1 cellular context compared by ENCODE assay signal in the genomic region with DNA sequence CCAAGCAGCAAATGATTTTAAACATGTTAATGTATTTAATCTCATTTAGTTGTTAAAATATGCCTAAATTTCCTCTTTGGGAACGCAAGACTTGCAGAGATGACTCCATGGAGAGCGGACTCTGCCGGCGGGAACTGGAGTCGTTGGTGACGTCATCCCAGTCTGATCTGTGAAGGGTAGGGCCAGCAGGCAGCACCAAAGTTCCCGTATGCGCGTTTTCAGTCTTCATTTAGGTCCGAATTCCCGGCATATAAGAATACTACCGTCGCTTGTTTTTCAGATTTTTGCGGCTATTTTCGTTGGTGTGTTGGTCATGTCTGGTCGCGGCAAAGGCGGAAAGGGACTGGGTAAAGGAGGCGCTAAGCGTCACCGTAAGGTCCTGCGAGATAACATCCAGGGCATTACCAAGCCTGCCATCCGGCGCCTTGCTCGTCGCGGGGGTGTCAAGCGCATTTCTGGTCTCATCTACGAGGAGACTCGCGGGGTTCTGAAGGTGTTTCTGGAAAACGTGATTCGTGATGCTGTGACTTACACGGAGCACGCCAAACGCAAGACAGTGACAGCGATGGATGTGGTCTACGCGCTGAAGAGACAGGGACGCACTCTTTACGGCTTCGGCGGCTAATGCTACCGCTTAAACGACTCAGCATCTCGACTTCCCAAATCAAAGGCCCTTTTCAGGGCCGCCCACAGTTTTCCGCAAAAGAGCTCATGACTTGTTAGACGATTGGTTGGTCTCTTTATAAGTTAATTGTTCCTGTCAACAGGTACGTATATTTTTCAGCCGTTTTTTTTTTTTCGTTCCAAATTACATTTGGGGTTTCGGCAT.
TF ChIP-seq lines count a peak whose summit lies in the region.

No MANE protein-coding gene starts in this region.

TF ChIP-seq in HepG2, 621 proteins besides CTCF, POLR2A, EP300 and RAD21 (continued from another document and continues in another):
- TF ChIP-seq MED8 (CRISPR knock-in tag; IDR thresholded peaks at IDR 0.05; ENCODE audit: insufficient replicate concordance) (peak; percentile 99), ZNF713 (CRISPR knock-in tag; IDR thresholded peaks at IDR 0.05) (no peak), ZNF296 (CRISPR knock-in tag; conservative IDR thresholded peaks at IDR 0.05) (peak; percentile 56), RNF2 (conservative IDR thresholded peaks at IDR 0.05; ENCODE audit: low read depth) (no peak; the same call in 1 of the 2 replicates), FOXJ3 (CRISPR knock-in tag; IDR thresholded peaks at IDR 0.05; ENCODE audit: borderline replicate concordance) (peak; percentile 63; the same call in 1 of the 2 replicates), CEBPG (CRISPR knock-in tag; IDR thresholded peaks at IDR 0.05) (peak; percentile 57; the same call in 1 of the 2 replicates), SALL1 (CRISPR knock-in tag; IDR thresholded peaks at IDR 0.05) (peak; percentile 86), ZNF7 (CRISPR knock-in tag; IDR thresholded peaks at IDR 0.05) (peak; percentile 23; the same call in 1 of the 2 replicates), KDM5B (CRISPR knock-in tag; IDR thresholded peaks at IDR 0.05; ENCODE audit: borderline replicate concordance) (peak; percentile 88; the same call in 1 of the 2 replicates), ZNF598 (CRISPR knock-in tag; IDR thresholded peaks at IDR 0.05; ENCODE audit: borderline replicate concordance) (0 out of 2 replicates have a peak, but pooled peaks have one; percentile 36), ZNF24 (IDR thresholded peaks at IDR 0.05) (no peak), TARDBP (CRISPR knock-in tag; IDR thresholded peaks at IDR 0.05) (no peak; the same call in 1 of the 2 replicates), RFXANK (CRISPR knock-in tag; IDR thresholded peaks at IDR 0.05) (no peak), HIC2 (CRISPR knock-in tag; IDR thresholded peaks at IDR 0.05; ENCODE audit: low read depth) (0 out of 2 replicates have a peak, but pooled peaks have one; percentile 34), ZNF432 (CRISPR knock-in tag; IDR thresholded peaks at IDR 0.05; ENCODE audit: borderline replicate concordance) (no peak), TCF7L2 (IDR thresholded peaks at IDR 0.05; ENCODE audit: low read depth, low read length) (no peak), ZNF570 (CRISPR knock-in tag; IDR thresholded peaks at IDR 0.05; ENCODE audit: borderline replicate concordance) (peak; percentile 28; the same call in 1 of the 2 replicates), ZNF569 (CRISPR knock-in tag; IDR thresholded peaks at IDR 0.05; ENCODE audit: borderline replicate concordance) (0 out of 2 replicates have a peak, but pooled peaks have one; percentile 49), MAFG (CRISPR knock-in tag; IDR thresholded peaks at IDR 0.05) (no peak; the same call in 1 of the 2 replicates), ZBTB44 (CRISPR knock-in tag; IDR thresholded peaks at IDR 0.05) (0 out of 2 replicates have a peak, but pooled peaks have one; percentile 16), HNF4A (CRISPR knock-in tag; IDR thresholded peaks at IDR 0.05) (0 out of 2 replicates have a peak, but pooled peaks have one; percentile 17), HDAC2 (CRISPR knock-in tag; IDR thresholded peaks at IDR 0.05) (peak; percentile 77; the same call in 1 of the 2 replicates), ZNF383 (CRISPR knock-in tag; IDR thresholded peaks at IDR 0.05; ENCODE audit: borderline replicate concordance) (no peak), EHMT2 (IDR thresholded peaks at IDR 0.05; ENCODE audit: borderline replicate concordance, low read depth, low read length) (no peak; the same call in 1 of the 2 replicates), KMT2A (CRISPR knock-in tag; IDR thresholded peaks at IDR 0.05) (peak; percentile 25; the same call in 1 of the 2 replicates), ZNF597 (CRISPR knock-in tag; IDR thresholded peaks at IDR 0.05) (no peak), ZNF775 (CRISPR knock-in tag; IDR thresholded peaks at IDR 0.05; ENCODE audit: borderline replicate concordance) (no peak), BCL6 (CRISPR knock-in tag; IDR thresholded peaks at IDR 0.05) (no peak; the same call in 1 of the 2 replicates), FLYWCH1 (CRISPR knock-in tag; IDR thresholded peaks at IDR 0.05) (no peak), ZNF879 (CRISPR knock-in tag; IDR thresholded peaks at IDR 0.05) (no peak; the same call in 1 of the 2 replicates), ZNF367 (CRISPR knock-in tag; IDR thresholded peaks at IDR 0.05; ENCODE audit: borderline replicate concordance) (peak; percentile 76; the same call in 1 of the 2 replicates), MBNL3 (CRISPR knock-in tag; conservative IDR thresholded peaks at IDR 0.05) (no peak), ZNF746 (CRISPR knock-in tag; IDR thresholded peaks at IDR 0.05) (peak; percentile 84; the same call in 1 of the 2 replicates), SOX5 (CRISPR knock-in tag; IDR thresholded peaks at IDR 0.05; ENCODE audit: borderline replicate concordance) (peak; percentile 61; the same call in 1 of the 2 replicates), MIER3 (CRISPR knock-in tag; IDR thresholded peaks at IDR 0.05; ENCODE audit: borderline replicate concordance) (peak; percentile 77; the same call in 1 of the 2 replicates), SETDB1 (CRISPR knock-in tag; IDR thresholded peaks at IDR 0.05; ENCODE audit: borderline replicate concordance) (no peak), KDM4B (CRISPR knock-in tag; IDR thresholded peaks at IDR 0.05) (no peak), TBP (CRISPR knock-in tag; IDR thresholded peaks at IDR 0.05) (no peak), ZSCAN5A (CRISPR knock-in tag; IDR thresholded peaks at IDR 0.05; ENCODE audit: borderline replicate concordance) (no peak), SIN3B (IDR thresholded peaks at IDR 0.05; ENCODE audit: low read length) (peak; percentile 67), ZC3H13 (CRISPR knock-in tag; IDR thresholded peaks at IDR 0.05) (peak; percentile 94)
- TF ChIP-seq, protein P1, sequence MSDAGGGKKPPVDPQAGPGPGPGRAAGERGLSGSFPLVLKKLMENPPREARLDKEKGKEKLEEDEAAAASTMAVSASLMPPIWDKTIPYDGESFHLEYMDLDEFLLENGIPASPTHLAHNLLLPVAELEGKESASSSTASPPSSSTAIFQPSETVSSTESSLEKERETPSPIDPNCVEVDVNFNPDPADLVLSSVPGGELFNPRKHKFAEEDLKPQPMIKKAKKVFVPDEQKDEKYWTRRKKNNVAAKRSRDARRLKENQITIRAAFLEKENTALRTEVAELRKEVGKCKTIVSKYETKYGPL (CRISPR knock-in tag; IDR thresholded peaks at IDR 0.05) = peak; percentile 69; the same call in 1 of the 2 replicates
- TF ChIP-seq, protein P2, sequence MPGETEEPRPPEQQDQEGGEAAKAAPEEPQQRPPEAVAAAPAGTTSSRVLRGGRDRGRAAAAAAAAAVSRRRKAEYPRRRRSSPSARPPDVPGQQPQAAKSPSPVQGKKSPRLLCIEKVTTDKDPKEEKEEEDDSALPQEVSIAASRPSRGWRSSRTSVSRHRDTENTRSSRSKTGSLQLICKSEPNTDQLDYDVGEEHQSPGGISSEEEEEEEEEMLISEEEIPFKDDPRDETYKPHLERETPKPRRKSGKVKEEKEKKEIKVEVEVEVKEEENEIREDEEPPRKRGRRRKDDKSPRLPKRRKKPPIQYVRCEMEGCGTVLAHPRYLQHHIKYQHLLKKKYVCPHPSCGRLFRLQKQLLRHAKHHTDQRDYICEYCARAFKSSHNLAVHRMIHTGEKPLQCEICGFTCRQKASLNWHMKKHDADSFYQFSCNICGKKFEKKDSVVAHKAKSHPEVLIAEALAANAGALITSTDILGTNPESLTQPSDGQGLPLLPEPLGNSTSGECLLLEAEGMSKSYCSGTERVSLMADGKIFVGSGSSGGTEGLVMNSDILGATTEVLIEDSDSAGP (CRISPR knock-in tag; IDR thresholded peaks at IDR 0.05; ENCODE audit: borderline replicate concordance) = peak; percentile 82
- TF ChIP-seq, protein P3, sequence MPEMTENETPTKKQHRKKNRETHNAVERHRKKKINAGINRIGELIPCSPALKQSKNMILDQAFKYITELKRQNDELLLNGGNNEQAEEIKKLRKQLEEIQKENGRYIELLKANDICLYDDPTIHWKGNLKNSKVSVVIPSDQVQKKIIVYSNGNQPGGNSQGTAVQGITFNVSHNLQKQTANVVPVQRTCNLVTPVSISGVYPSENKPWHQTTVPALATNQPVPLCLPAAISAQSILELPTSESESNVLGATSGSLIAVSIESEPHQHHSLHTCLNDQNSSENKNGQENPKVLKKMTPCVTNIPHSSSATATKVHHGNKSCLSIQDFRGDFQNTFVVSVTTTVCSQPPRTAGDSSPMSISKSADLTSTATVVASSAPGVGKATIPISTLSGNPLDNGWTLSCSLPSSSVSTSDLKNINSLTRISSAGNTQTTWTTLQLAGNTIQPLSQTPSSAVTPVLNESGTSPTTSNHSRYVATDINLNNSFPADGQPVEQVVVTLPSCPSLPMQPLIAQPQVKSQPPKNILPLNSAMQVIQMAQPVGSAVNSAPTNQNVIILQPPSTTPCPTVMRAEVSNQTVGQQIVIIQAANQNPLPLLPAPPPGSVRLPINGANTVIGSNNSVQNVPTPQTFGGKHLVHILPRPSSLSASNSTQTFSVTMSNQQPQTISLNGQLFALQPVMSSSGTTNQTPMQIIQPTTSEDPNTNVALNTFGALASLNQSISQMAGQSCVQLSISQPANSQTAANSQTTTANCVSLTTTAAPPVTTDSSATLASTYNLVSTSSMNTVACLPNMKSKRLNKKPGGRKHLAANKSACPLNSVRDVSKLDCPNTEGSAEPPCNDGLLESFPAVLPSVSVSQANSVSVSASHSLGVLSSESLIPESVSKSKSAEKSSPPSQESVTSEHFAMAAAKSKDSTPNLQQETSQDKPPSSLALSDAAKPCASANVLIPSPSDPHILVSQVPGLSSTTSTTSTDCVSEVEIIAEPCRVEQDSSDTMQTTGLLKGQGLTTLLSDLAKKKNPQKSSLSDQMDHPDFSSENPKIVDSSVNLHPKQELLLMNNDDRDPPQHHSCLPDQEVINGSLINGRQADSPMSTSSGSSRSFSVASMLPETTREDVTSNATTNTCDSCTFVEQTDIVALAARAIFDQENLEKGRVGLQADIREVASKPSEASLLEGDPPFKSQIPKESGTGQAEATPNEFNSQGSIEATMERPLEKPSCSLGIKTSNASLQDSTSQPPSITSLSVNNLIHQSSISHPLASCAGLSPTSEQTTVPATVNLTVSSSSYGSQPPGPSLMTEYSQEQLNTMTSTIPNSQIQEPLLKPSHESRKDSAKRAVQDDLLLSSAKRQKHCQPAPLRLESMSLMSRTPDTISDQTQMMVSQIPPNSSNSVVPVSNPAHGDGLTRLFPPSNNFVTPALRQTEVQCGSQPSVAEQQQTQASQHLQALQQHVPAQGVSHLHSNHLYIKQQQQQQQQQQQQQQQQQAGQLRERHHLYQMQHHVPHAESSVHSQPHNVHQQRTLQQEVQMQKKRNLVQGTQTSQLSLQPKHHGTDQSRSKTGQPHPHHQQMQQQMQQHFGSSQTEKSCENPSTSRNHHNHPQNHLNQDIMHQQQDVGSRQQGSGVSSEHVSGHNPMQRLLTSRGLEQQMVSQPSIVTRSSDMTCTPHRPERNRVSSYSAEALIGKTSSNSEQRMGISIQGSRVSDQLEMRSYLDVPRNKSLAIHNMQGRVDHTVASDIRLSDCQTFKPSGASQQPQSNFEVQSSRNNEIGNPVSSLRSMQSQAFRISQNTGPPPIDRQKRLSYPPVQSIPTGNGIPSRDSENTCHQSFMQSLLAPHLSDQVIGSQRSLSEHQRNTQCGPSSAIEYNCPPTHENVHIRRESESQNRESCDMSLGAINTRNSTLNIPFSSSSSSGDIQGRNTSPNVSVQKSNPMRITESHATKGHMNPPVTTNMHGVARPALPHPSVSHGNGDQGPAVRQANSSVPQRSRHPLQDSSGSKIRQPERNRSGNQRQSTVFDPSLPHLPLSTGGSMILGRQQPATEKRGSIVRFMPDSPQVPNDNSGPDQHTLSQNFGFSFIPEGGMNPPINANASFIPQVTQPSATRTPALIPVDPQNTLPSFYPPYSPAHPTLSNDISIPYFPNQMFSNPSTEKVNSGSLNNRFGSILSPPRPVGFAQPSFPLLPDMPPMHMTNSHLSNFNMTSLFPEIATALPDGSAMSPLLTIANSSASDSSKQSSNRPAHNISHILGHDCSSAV (CRISPR knock-in tag; IDR thresholded peaks at IDR 0.05; ENCODE audit: borderline replicate concordance) = 0 out of 2 replicates have a peak, but pooled peaks have one; percentile 51
